ENCODE assay signal across 8 cellular contexts in genomic region chr10:124647421-124648130, GRCh38.
DNase-seq lines count a peak whose midpoint lies in the region; ATAC-seq and TF ChIP-seq lines count a peak whose summit lies in the region.

No MANE protein-coding gene starts in this region.

- no peak overlapping the region for H3K4me3 ChIP-seq in liver (ENCODE audit: low read depth in 1 of 3, low read length in 3 of 3)

- peak; percentile 62 for DNase-seq in A172 (ENCODE audit: low spot score)
- peak; percentile 33 to 42 for DNase-seq in stimulated activated CD8-positive, alpha-beta memory T cell treated with anti-CD3 and anti-CD28 coated beads, Interleukin-4, amount 100 ng/mL, for 4 hours (ENCODE audit: low read depth in 2 of 2, low spot score in 1 of 2)
- no peak for DNase-seq in cortex of kidney (lab: John Stamatoyannopoulos, UW)

- no peak overlapping the region for H3K9ac ChIP-seq in liver (ENCODE audit: low read depth in 1 of 2, low read length in 2 of 2)

- H3K4me1 ChIP-seq in liver (ENCODE audit: control insufficient read depth in 4 of 4, insufficient read depth in 4 of 4, low read length in 3 of 4), result peaks cover 4 to 35% (median 22%) of the 10 kb centered on the region in 4 donors

- WGBS in liver, result 74% methylated on average over 9 of the region's 9 CpGs

- H3K4me3 Mint-ChIP-seq in T-helper 1 cell treated with Interleukin-12 subunit alpha and Interleukin-12 subunit beta and Interleukin-4 antibody, amounts not matched to agents 30 μg/mL and 1 μg/mL, for 36 hours, result peak overlapping the region; percentile 64
- H3K4me3 Mint-ChIP-seq in brain, result no peak overlapping the region

- TF ChIP-seq RAD21 in liver (IDR thresholded peaks at IDR 0.05), result peak; percentile 28 to 48

- peak overlapping the region; percentile 94 for H3K27ac Mint-ChIP-seq in T-helper 1 cell treated with Interleukin-12 subunit alpha and Interleukin-12 subunit beta and Interleukin-4 antibody, amounts not matched to agents 30 μg/mL and 1 μg/mL, for 36 hours
- peak overlapping the region; percentile 38 to 97 (median 82) for H3K27ac Mint-ChIP-seq in brain

- H3K27me3 ChIP-seq in liver (ENCODE audit: control insufficient read depth in 4 of 4, insufficient read depth in 4 of 4, low read length in 3 of 4), result no peaks in the 10 kb centered on the region

- H3K9me3 Mint-ChIP-seq in T-helper 1 cell treated with Interleukin-12 subunit alpha and Interleukin-12 subunit beta and Interleukin-4 antibody, amounts not matched to agents 30 μg/mL and 1 μg/mL, for 36 hours, result no peaks in the 10 kb centered on the region
- H3K9me3 Mint-ChIP-seq in brain, result no peaks in the 10 kb centered on the region

- H3K27me3 Mint-ChIP-seq in T-helper 1 cell treated with Interleukin-12 subunit alpha and Interleukin-12 subunit beta and Interleukin-4 antibody, amounts not matched to agents 30 μg/mL and 1 μg/mL, for 36 hours (ENCODE audit: low read depth), result no peaks in the 10 kb centered on the region
- H3K27me3 Mint-ChIP-seq in brain, result peaks cover 2% of the 10 kb centered on the region

- peaks cover 73% of the 10 kb centered on the region for H3K4me1 Mint-ChIP-seq in T-helper 1 cell treated with Interleukin-12 subunit alpha and Interleukin-12 subunit beta and Interleukin-4 antibody, amounts not matched to agents 30 μg/mL and 1 μg/mL, for 36 hours (ENCODE audit: low read depth)
- H3K4me1 Mint-ChIP-seq in brain, result peaks cover 92% of the 10 kb centered on the region

- TF ChIP-seq CTCF in brain (conservative IDR thresholded peaks at IDR 0.05) (no peak), liver (IDR thresholded peaks at IDR 0.05; ENCODE audit: low read depth, low read length, missing input control) (no peak)

- H3K9me3 ChIP-seq in liver (ENCODE audit: control insufficient read depth in 4 of 4, low read length in 3 of 4), result no peaks in the 10 kb centered on the region

- H3K36me3 ChIP-seq in liver (ENCODE audit: control insufficient read depth in 4 of 4, insufficient read depth in 3 of 4, low read depth in 1 of 4, low read length in 3 of 4), result no peaks in the 10 kb centered on the region

- peak; percentile 37 for ATAC-seq in GM18858 (IDR thresholded peaks at IDR 0.05; ENCODE audit: unreplicated experiment)
- ATAC-seq in HG03280 (IDR thresholded peaks at IDR 0.05; ENCODE audit: unreplicated experiment), result peak; percentile 61

- peak overlapping the region; percentile 43 to 71 for H3K27ac ChIP-seq in liver (ENCODE audit: low read depth in 1 of 2, low read length in 2 of 2)

- peaks cover 17% of the 10 kb centered on the region for H3K36me3 Mint-ChIP-seq in T-helper 1 cell treated with Interleukin-12 subunit alpha and Interleukin-12 subunit beta and Interleukin-4 antibody, amounts not matched to agents 30 μg/mL and 1 μg/mL, for 36 hours (ENCODE audit: low read depth)
- H3K36me3 Mint-ChIP-seq in brain, result no peaks in the 10 kb centered on the region

TF ChIP-seq in liver, 16 proteins besides CTCF, POLR2A, EP300 and RAD21:
- TF ChIP-seq HNF4G (IDR thresholded peaks at IDR 0.05) (no peak), SP1 (IDR thresholded peaks at IDR 0.05) (no peak), FOXA2 (IDR thresholded peaks at IDR 0.05) (no peak), YY1 (IDR thresholded peaks at IDR 0.05) (peak; percentile 40), JUND (IDR thresholded peaks at IDR 0.05) (no peak), RXRA (IDR thresholded peaks at IDR 0.05) (no peak), EGR1 (IDR thresholded peaks at IDR 0.05; ENCODE audit: low read depth in 2 of 2) (no peak), NR2F2 (IDR thresholded peaks at IDR 0.05) (peak; percentile 25), TAF1 (conservative IDR thresholded peaks at IDR 0.05) (no peak), FOXA1 (IDR thresholded peaks at IDR 0.05) (no peak), HNF4A (conservative IDR thresholded peaks at IDR 0.05) (no peak)
